25 cellular contexts compared by ENCODE assay signal in the genomic region with DNA sequence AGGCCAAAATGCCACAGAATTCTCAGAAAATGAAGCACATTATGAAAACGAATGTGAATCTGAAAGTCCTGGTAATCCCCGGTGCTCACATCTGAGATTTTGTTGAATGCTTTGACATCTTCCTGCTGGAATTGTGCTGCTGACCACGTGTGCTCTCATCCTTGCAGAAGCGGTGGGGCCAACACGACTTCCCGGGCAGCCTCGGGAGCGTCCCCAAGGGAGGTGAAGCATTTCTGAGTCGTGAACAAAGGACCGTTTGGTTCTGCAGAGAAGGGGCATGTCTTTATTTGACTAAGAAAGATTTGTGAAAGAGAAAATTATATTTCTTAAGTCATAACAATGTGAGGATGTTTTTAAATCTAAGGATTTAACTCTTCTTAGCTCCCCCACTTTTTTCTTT.
"Had no signal": no experiment of that assay in that cellular context is flagged by ENCODE, and none has a peak within 500 bp of the region (broad histone marks: within the 10 kb centered on the region; RNA-seq: fewer than 3 reads in every experiment).

No MANE protein-coding gene starts in this region.

- H3K27ac Mint-ChIP-seq: activated CD4-positive, alpha-beta T cell treated with anti-CD3 and anti-CD28 coated beads, Interleukin-2, amount 10 ng/mL, durations not matched to agents 24 days and 14 days; activated CD8-positive, alpha-beta T cell treated with anti-CD3 and anti-CD28 coated beads for 36 hours; activated naive CD8-positive, alpha-beta T cell treated with anti-CD3 and anti-CD28 coated beads, Interleukin-2, amount 10 ng/mL, durations not matched to agents 7 days and 5 days; activated T-helper 2 cell treated with anti-CD3 and anti-CD28 coated beads, Interferon-gamma antibody, Interleukin-2, Interleukin-4, amounts not matched to agents 10 μg/mL and 5 μg/mL and 100 μg/mL, durations not matched to agents 14 hours and 24 hours and 36 hours; endodermal cell; natural killer cell treated with Interleukin-12 subunit alpha and Interleukin-12 subunit beta and Interleukin-15 and Interleukin-18, amount 100 ng/mL, for 72 hours; stimulated activated naive CD8-positive, alpha-beta T cell treated with anti-CD3 and anti-CD28 coated beads, Interleukin-15, amount 100 ng/mL, for 72 hours; T-cell; type B pancreatic cell had no signal

- H3K36me3 Mint-ChIP-seq: activated naive CD8-positive, alpha-beta T cell treated with anti-CD3 and anti-CD28 coated beads, Interleukin-2, amount 10 ng/mL, durations not matched to agents 7 days and 5 days; natural killer cell treated with Interleukin-12 subunit alpha and Interleukin-12 subunit beta and Interleukin-15 and Interleukin-18, amount 100 ng/mL, for 72 hours; T-cell had no signal

- DNase-seq: activated CD4-positive, alpha-beta T cell treated with anti-CD3 and anti-CD28 coated beads, Interleukin-2, amount 10 ng/mL, durations not matched to agents 24 days and 14 days; activated CD4-positive, CD25-positive, alpha-beta regulatory T cell; activated CD8-positive, alpha-beta T cell treated with anti-CD3 and anti-CD28 coated beads for 36 hours; activated naive CD4-positive, alpha-beta T cell treated with Interleukin-2 at 50 U/mL for 16 hours; activated naive CD8-positive, alpha-beta T cell treated with anti-CD3 and anti-CD28 coated beads, Interleukin-2, amount 10 ng/mL, durations not matched to agents 7 days and 5 days; activated T-cell treated with anti-CD3 and anti-CD28 coated beads, Interleukin-2, amount 50 U/mL, for 1 hour; amygdala; caudate nucleus; dorsolateral prefrontal cortex; foreskin fibroblast; hypothalamus; mesendoderm; occipital lobe; small intestine; stimulated activated CD4-positive, alpha-beta T cell treated with anti-CD3 and anti-CD28 coated beads, Interleukin-15, amount 100 ng/mL, for 24 hours; stimulated activated CD4-positive, alpha-beta T cell treated with anti-CD3 and anti-CD28 coated beads, Interleukin-4, amount 100 ng/mL, for 1 hour; stimulated activated naive CD8-positive, alpha-beta T cell treated with anti-CD3 and anti-CD28 coated beads, Interleukin-15, amount 100 ng/mL, for 72 hours; T-cell had no signal

- H3K27ac ChIP-seq: dorsolateral prefrontal cortex, epithelial cell of prostate, suprapubic skin had no signal

- H3K27me3 Mint-ChIP-seq: activated CD4-positive, alpha-beta T cell treated with anti-CD3 and anti-CD28 coated beads, Interleukin-2, amount 10 ng/mL, durations not matched to agents 24 days and 14 days; activated naive CD8-positive, alpha-beta T cell treated with anti-CD3 and anti-CD28 coated beads, Interleukin-2, amount 10 ng/mL, durations not matched to agents 7 days and 5 days; natural killer cell treated with Interleukin-12 subunit alpha and Interleukin-12 subunit beta and Interleukin-15 and Interleukin-18, amount 100 ng/mL, for 72 hours; stimulated activated naive CD8-positive, alpha-beta T cell treated with anti-CD3 and anti-CD28 coated beads, Interleukin-15, amount 100 ng/mL, for 72 hours had no signal

- ATAC-seq: activated CD8-positive, alpha-beta T cell treated with anti-CD3 and anti-CD28 coated beads for 36 hours; natural killer cell treated with Interleukin-12 subunit alpha and Interleukin-12 subunit beta and Interleukin-15 and Interleukin-18, amount 100 ng/mL, for 72 hours; stimulated activated naive CD8-positive, alpha-beta T cell treated with anti-CD3 and anti-CD28 coated beads, Interleukin-15, amount 100 ng/mL, for 72 hours; T-cell had no signal

- H3K36me3 ChIP-seq: suprapubic skin had no signal

- FAIRE-seq: keratinocyte, small intestine had no signal

- H3K4me3 Mint-ChIP-seq: activated CD4-positive, alpha-beta T cell treated with anti-CD3 and anti-CD28 coated beads, Interleukin-2, amount 10 ng/mL, durations not matched to agents 24 days and 14 days; activated CD8-positive, alpha-beta T cell treated with anti-CD3 and anti-CD28 coated beads for 36 hours; activated naive CD8-positive, alpha-beta T cell treated with anti-CD3 and anti-CD28 coated beads, Interleukin-2, amount 10 ng/mL, durations not matched to agents 7 days and 5 days; endodermal cell; natural killer cell treated with Interleukin-12 subunit alpha and Interleukin-12 subunit beta and Interleukin-15 and Interleukin-18, amount 100 ng/mL, for 72 hours; stimulated activated naive CD8-positive, alpha-beta T cell treated with anti-CD3 and anti-CD28 coated beads, Interleukin-15, amount 100 ng/mL, for 72 hours; T-cell; type B pancreatic cell had no signal

- H3K9me3 Mint-ChIP-seq: activated CD4-positive, alpha-beta T cell treated with anti-CD3 and anti-CD28 coated beads, Interleukin-2, amount 10 ng/mL, durations not matched to agents 24 days and 14 days; activated CD8-positive, alpha-beta T cell treated with anti-CD3 and anti-CD28 coated beads for 36 hours; activated T-helper 2 cell treated with anti-CD3 and anti-CD28 coated beads, Interferon-gamma antibody, Interleukin-2, Interleukin-4, amounts not matched to agents 10 μg/mL and 5 μg/mL and 100 μg/mL, durations not matched to agents 14 hours and 24 hours and 36 hours; endodermal cell; natural killer cell treated with Interleukin-12 subunit alpha and Interleukin-12 subunit beta and Interleukin-15 and Interleukin-18, amount 100 ng/mL, for 72 hours; stimulated activated naive CD8-positive, alpha-beta T cell treated with anti-CD3 and anti-CD28 coated beads, Interleukin-15, amount 100 ng/mL, for 72 hours; T-cell had no signal

- H3K4me3 ChIP-seq: dorsolateral prefrontal cortex, suprapubic skin had no signal

- H3K9me3 ChIP-seq: suprapubic skin had no signal

- H3K4me1 Mint-ChIP-seq: activated CD4-positive, alpha-beta T cell treated with anti-CD3 and anti-CD28 coated beads, Interleukin-2, amount 10 ng/mL, durations not matched to agents 24 days and 14 days; activated naive CD8-positive, alpha-beta T cell treated with anti-CD3 and anti-CD28 coated beads, Interleukin-2, amount 10 ng/mL, durations not matched to agents 7 days and 5 days; endodermal cell; stimulated activated naive CD8-positive, alpha-beta T cell treated with anti-CD3 and anti-CD28 coated beads, Interleukin-15, amount 100 ng/mL, for 72 hours; T-cell had no signal

- H3K27me3 ChIP-seq: suprapubic skin had no signal
